In the genomic region with DNA sequence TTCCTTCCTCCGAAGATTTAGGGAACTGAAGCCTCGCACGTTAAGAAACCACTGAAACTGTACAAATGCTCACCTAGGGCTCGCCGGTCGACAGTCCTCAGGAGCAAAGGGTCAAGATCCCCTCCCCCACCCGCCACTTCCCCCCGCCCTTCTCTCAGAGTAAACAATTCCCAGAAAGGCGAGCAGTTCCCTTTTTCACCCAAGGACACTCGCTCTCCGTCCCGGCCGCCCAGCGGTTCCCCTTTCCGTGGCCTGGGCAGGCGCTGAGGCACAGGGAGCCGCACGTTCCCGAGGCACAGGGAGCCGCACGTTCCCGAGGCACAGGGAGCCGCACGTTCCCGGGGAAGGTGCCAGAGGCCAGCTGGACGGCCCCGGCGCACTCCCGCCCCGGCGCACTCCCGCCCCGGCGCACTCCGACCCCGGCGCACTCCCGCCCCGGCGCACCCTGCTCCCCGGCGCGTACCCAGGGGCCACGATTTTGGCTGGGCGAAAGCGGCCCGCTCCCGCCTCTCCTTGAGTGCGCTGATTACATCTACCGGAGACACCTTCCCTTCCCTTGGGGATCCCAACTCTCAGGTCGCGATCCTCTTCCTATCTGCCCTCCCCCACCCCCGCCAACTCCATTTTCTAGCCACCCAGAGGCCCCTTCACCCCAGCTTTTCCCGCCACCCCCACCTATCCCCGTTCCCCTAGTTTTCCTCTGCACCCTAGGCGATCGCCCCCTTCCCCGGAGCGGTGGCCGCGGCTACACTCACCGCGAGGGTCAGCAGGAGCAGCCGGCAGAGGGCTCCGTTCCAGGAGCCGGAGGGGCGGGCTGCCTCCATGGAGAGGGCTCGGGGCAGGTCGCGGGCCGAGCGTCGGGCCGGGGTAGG, we compare ENCODE assay signal across 9 cellular contexts. TPM values are rescaled to one million over a fixed set of nuclear protein-coding genes. Genes with fewer than 3 reads are reported as not detected.
DNase-seq lines count a peak whose midpoint lies in the region; ATAC-seq, FAIRE-seq and TF ChIP-seq lines count a peak whose summit lies in the region.
"Had no signal": no experiment of that assay in that cellular context is flagged by ENCODE, and none has a peak within 500 bp of the region (broad histone marks: within the 10 kb centered on the region; RNA-seq: fewer than 3 reads in every experiment).

No MANE protein-coding gene starts in this region.

- H4K20me1 ChIP-seq in mammary epithelial cell (ENCODE audit: insufficient read depth, low read length), result no peaks in the 10 kb centered on the region

- H3K27me3 ChIP-seq in mammary epithelial cell (ENCODE audit: insufficient read depth, low read length) (no peaks in the 10 kb centered on the region), subcutaneous abdominal adipose tissue (ENCODE audit: control insufficient read depth in 5 of 5, insufficient read depth in 4 of 5, low read length in 5 of 5) (peaks cover 0 to 4% (median 0%) of the 10 kb centered on the region in 5 donors)

- in situ Hi-C loops in mammary epithelial cell (cut with MboI; ENCODE audit: low sequenced_read_pairs in 2 of 2), result loop anchor here in 1 of 2 donors (10.0 kb wide), 1 partner anchor 143 kb away; no protein-coding TSS in a partner anchor

- H3K9me3 ChIP-seq in mammary epithelial cell (replicated peaks; ENCODE audit: insufficient read depth, low read length), result no peaks in the 10 kb centered on the region
- H3K9me3 ChIP-seq in subcutaneous abdominal adipose tissue (ENCODE audit: control insufficient read depth in 5 of 5, low read length in 5 of 5), result no peaks in the 10 kb centered on the region

- peak; percentile 36 for DNase-seq in DMS79 treated with DMSO at 0.1 percent for 48 hours (lab: John Stamatoyannopoulos, UW)
- peak; percentile 65 for DNase-seq in NCI-H1105 (lab: John Stamatoyannopoulos, UW)
- peak; percentile 56 for DNase-seq in mammary epithelial cell
- peak; percentile 90 for DNase-seq in left lobe of liver (ENCODE audit: low spot score)
- no peak for DNase-seq in HTR-8/SVneo (ENCODE audit: insufficient read length, low spot score)
- no peak for DNase-seq in H54 (ENCODE audit: insufficient read length, low spot score)

- dilution Hi-C loops in mammary epithelial cell (cut with HindIII; ENCODE audit: low sequenced_read_pairs), result no loop called here

- FAIRE-seq in HTR-8/SVneo (lab: Jason Lieb, UNC) (no peak), H54 (lab: Jason Lieb, UNC) (no peak)
- FAIRE-seq: colon had no signal

- peaks cover 47% of the 10 kb centered on the region for H3K79me2 ChIP-seq in mammary epithelial cell (ENCODE audit: insufficient read depth, low read length)

- peak overlapping the region; percentile 99 for H3K4me2 ChIP-seq in mammary epithelial cell (ENCODE audit: insufficient read depth, low read depth, low read length)

- intact Hi-C loops in mammary epithelial cell (cut with micrococcal nuclease), result loop anchor here (1.0 to 10.0 kb wide), 5 partner anchors 59 to 411 kb away; partner anchors contain the start of gene DSC3

- peak overlapping the region; percentile 84 for H3K9ac ChIP-seq in mammary epithelial cell (ENCODE audit: insufficient read depth, low read length)
- H3K9ac ChIP-seq in subcutaneous abdominal adipose tissue (ENCODE audit: low read length in 5 of 5), result peak overlapping the region in 4 of 5 donors; percentile 46 to 80 (median 74)

- CTCF ChIA-PET in mammary epithelial cell (lab: Charles Lee; ENCODE audit: low non-redundant PET), result no interaction called here

- BruUV-seq in mammary epithelial cell (replicated peaks; lab: Mats Ljungman, UMichigan), result no TSS peak

- no peaks in the 10 kb centered on the region for H3K36me3 ChIP-seq in mammary epithelial cell (ENCODE audit: insufficient read depth, low read length)
- H3K36me3 ChIP-seq in subcutaneous abdominal adipose tissue (ENCODE audit: control insufficient read depth in 5 of 5, insufficient read depth in 5 of 5, low read length in 5 of 5), result no peaks in the 10 kb centered on the region

- peaks cover 38% of the 10 kb centered on the region for H3K4me1 ChIP-seq in mammary epithelial cell (ENCODE audit: insufficient read depth, low read length)
- peaks cover 0 to 23% (median 18%) of the 10 kb centered on the region in 5 donors for H3K4me1 ChIP-seq in subcutaneous abdominal adipose tissue (ENCODE audit: control insufficient read depth in 5 of 5, insufficient read depth in 5 of 5, low read length in 5 of 5)

- 4% methylated on average over 16 of the region's 74 CpGs for WGBS in mammary epithelial cell (ENCODE audit: low coverage, missing lambda C conversion rate)

- H3K27ac ChIP-seq in mammary epithelial cell (ENCODE audit: insufficient read depth, low read depth, low read length) (peak overlapping the region; percentile 71), subcutaneous abdominal adipose tissue (ENCODE audit: low read depth, low read length) (peak overlapping the region; percentile 59)

- peak overlapping the region; percentile 86 for H2AFZ ChIP-seq in mammary epithelial cell (ENCODE audit: low read depth, low read length)

- H3K4me3 ChIP-seq in mammary epithelial cell (replicated peaks in 1 of 3; ENCODE audit: insufficient read depth in 1 of 3, low read depth in 2 of 3, low read length in 3 of 3) (peak overlapping the region; percentile 65 to 82 (median 82)), subcutaneous abdominal adipose tissue (ENCODE audit: low read depth in 1 of 5, low read length in 5 of 5) (peak overlapping the region; percentile 71 to 81 (median 76))

- TF ChIP-seq CTCF in mammary epithelial cell (conservative IDR thresholded peaks at IDR 0.05 in 1 of 2, IDR thresholded peaks at IDR 0.05 in 1 of 2; ENCODE audit: extremely low read depth in 1 of 2, insufficient read depth in 1 of 2, low read depth in 1 of 2, low read length in 2 of 2), result peak in 1 of 2 donors; percentile 33

- TF ChIP-seq POLR2A in H54 (IDR thresholded peaks at IDR 0.05; ENCODE audit: low read depth, low read length), result no peak

- ATAC-seq in left lobe of liver (peak; percentile 95), GM19395 (IDR thresholded peaks at IDR 0.05; ENCODE audit: unreplicated experiment) (no peak)

RNA-seq across cellular contexts. Expression of gene DSC2, which starts 0.8 kb away (rescaled TPM):
- 10 to 100 TPM; 34.7 to 88.7 TPM for total RNA-seq in mammary epithelial cell
- 15.1 TPM for polyA plus RNA-seq in mammary epithelial cell
- polyA minus RNA-seq in mammary epithelial cell, result 35.3 TPM
- total RNA-seq in left lobe of liver, result 4.6 TPM

RNA-seq across cellular contexts. Expression of gene DSC3, which starts 58.8 kb away (rescaled TPM):
- total RNA-seq in mammary epithelial cell (100 to 1,000 TPM; 125 to 272 TPM), left lobe of liver (0.03 TPM)
- polyA plus RNA-seq in mammary epithelial cell, result 50.2 TPM
- 78.5 TPM for polyA minus RNA-seq in mammary epithelial cell

Comparison
In these comparisons a context has a peak if more than half of its experiments do, and no peak if none do; other contexts are left out.
1. DNase-seq: peak in DMS79 treated with DMSO at 0.1 percent for 48 hours (single experiment), NCI-H1105 (single experiment), mammary epithelial cell (single experiment) and left lobe of liver (single experiment); none in HTR-8/SVneo (single experiment) and H54 (single experiment).
2. RNA of gene DSC3, which starts 58.8 kb away (total RNA-seq): 125 to 272 TPM in mammary epithelial cell; 0.03 TPM in left lobe of liver (single experiment); every median in the first group is over 100 times any median in the second.